Comparison of ENCODE assay signal across 18 cellular contexts in genomic region chr7:94323872-94324271, GRCh38.
DNase-seq lines count a peak whose midpoint lies in the region; ATAC-seq, FAIRE-seq and TF ChIP-seq lines count a peak whose summit lies in the region.
"Had no signal": no experiment of that assay in that cellular context is flagged by ENCODE, and none has a peak within 500 bp of the region (broad histone marks: within the 10 kb centered on the region; RNA-seq: fewer than 3 reads in every experiment).

No MANE protein-coding gene starts in this region.

- POLR2A ChIA-PET in activated CD4-positive, alpha-beta memory T cell treated with anti-CD3 and anti-CD28 coated beads for 36 hours (lab: Charles Lee), result no interaction called here

- CTCF ChIA-PET in activated CD4-positive, alpha-beta memory T cell treated with anti-CD3 and anti-CD28 coated beads for 36 hours (lab: Charles Lee), result no interaction called here

- H3K4me1 Mint-ChIP-seq in activated CD4-positive, alpha-beta memory T cell treated with anti-CD3 and anti-CD28 coated beads for 36 hours (ENCODE audit: low read depth), result no peaks in the 10 kb centered on the region

- peaks cover 28% of the 10 kb centered on the region for H3K9me3 Mint-ChIP-seq in activated CD4-positive, alpha-beta memory T cell treated with anti-CD3 and anti-CD28 coated beads for 36 hours

- no peaks in the 10 kb centered on the region for H3K36me3 ChIP-seq in brain microvascular endothelial cell (replicated peaks)

- H3K27ac ChIP-seq in brain microvascular endothelial cell, result no peak overlapping the region
- H3K27ac ChIP-seq: C4-2B, HL-60 had no signal

- intact Hi-C loops in left ventricle myocardium superior (cut with micrococcal nuclease), result no loop called here
- intact Hi-C loops in activated CD4-positive, alpha-beta memory T cell treated with anti-CD3 and anti-CD28 coated beads for 36 hours (cut with micrococcal nuclease), result no loop called here

- in situ Hi-C loops in brain microvascular endothelial cell (cut with HindIII; ENCODE audit: low pct_ligation_motif_present, low sequenced_read_pairs), result no loop called here

- FAIRE-seq in frontal cortex (lab: Jason Lieb, UNC), result no peak
- FAIRE-seq: RCC 7860 had no signal

- no peak overlapping the region for H3K4me3 Mint-ChIP-seq in activated CD4-positive, alpha-beta memory T cell treated with anti-CD3 and anti-CD28 coated beads for 36 hours

- peaks cover 2% of the 10 kb centered on the region for H3K36me3 Mint-ChIP-seq in activated CD4-positive, alpha-beta memory T cell treated with anti-CD3 and anti-CD28 coated beads for 36 hours

- TF ChIP-seq CTCF in AG10803 (conservative IDR thresholded peaks at IDR 0.05; ENCODE audit: low read length) (no peak), GM20000 (IDR thresholded peaks at IDR 0.05; ENCODE audit: extremely low read depth, missing control alignments) (no peak), brain microvascular endothelial cell (IDR thresholded peaks at IDR 0.05; ENCODE audit: low read depth, low read length, missing control alignments) (no peak)

- no peaks in the 10 kb centered on the region for H3K27me3 ChIP-seq in brain microvascular endothelial cell (replicated peaks)

- no peak overlapping the region for H3K27ac Mint-ChIP-seq in activated CD4-positive, alpha-beta memory T cell treated with anti-CD3 and anti-CD28 coated beads for 36 hours

- ATAC-seq in left ventricle myocardium superior, result peak; percentile 43

- H3K4me3 ChIP-seq in AG10803 (ENCODE audit: low read length) (peak overlapping the region; percentile 22), brain microvascular endothelial cell (ENCODE audit: low read depth, low read length) (no peak overlapping the region)

- no peaks in the 10 kb centered on the region for H3K27me3 Mint-ChIP-seq in activated CD4-positive, alpha-beta memory T cell treated with anti-CD3 and anti-CD28 coated beads for 36 hours

- DNase-seq in AG10803 (ENCODE audit: low read depth) (peak; percentile 83), SW480 (ENCODE audit: low spot score) (peak; percentile 14), left ventricle myocardium superior (no peak), renal cortical epithelial cell (ENCODE audit: low read depth) (peak; percentile 51), frontal cortex (ENCODE audit: low spot score in 2 of 2) (no peak), GM20000 (ENCODE audit: low spot score) (no peak), brain microvascular endothelial cell (no peak)
- no peak for DNase-seq in activated CD4-positive, alpha-beta memory T cell treated with anti-CD3 and anti-CD28 coated beads for 36 hours
- DNase-seq: DMS153, MV-4-11, NCI-H1417 treated with DMSO at 0.1 percent for 48 hours, NCI-H2029, NCI-H2171 treated with DMSO at 0.1 percent for 48 hours, NCI-H510A treated with DMSO at 0.1 percent for 48 hours, SIG-M5 had no signal

Comparison
In these comparisons a context has a peak if more than half of its experiments do, and no peak if none do; other contexts are left out.
1. DNase-seq: peak in AG10803 (single experiment), SW480 (single experiment) and renal cortical epithelial cell (single experiment); none in left ventricle myocardium superior (single experiment), frontal cortex (0 of 2), activated CD4-positive, alpha-beta memory T cell treated with anti-CD3 and anti-CD28 coated beads for 36 hours (single experiment), GM20000 (single experiment) and brain microvascular endothelial cell (single experiment).